8 cellular contexts compared by ENCODE assay signal in the genomic region with DNA sequence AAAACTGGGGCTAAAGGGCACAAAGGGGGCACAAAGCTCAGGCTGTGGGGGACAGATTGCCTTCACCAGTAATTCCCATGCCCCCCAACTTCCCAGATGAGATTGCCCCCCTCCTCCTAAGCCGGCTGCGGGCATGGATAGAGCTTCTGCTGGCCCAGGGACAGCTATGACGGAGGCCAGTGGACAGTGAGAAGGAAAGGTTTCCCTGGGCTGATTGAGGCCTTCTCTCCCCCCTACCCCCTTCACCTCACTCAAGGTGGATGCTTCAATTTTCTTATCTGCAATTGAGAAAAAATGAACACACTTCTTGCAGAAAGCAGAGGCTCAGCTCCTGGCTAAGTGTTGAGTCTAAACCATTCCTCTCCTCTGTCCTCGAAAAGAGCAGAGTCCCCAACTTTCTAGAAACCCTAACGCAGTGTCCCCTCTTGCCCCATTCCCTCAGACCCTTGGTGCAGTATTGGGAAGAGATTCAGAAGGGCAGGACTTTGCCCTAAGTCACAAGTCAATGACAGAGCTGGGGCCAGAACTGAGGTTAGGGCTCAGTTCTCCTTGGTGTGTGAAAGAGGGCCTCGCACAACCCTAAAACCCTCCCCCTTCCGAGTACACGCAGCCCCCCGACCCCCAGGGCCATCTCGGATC. TPM values are rescaled to one million over a fixed set of nuclear protein-coding genes. Genes with fewer than 3 reads are reported as not detected.
DNase-seq lines count a peak whose midpoint lies in the region; ATAC-seq, FAIRE-seq and TF ChIP-seq lines count a peak whose summit lies in the region.

No MANE protein-coding gene starts in this region.

- H3K27ac ChIP-seq in DOHH2 (ENCODE audit: low read depth, low read length) (no peak overlapping the region), pancreas (peak overlapping the region; percentile 76 to 98 (median 92))

- H3K4me3 ChIP-seq in DOHH2 (ENCODE audit: low read length) (no peak overlapping the region), fibroblast of the aortic adventitia (ENCODE audit: low read depth, low read length) (peak overlapping the region; percentile 87), pancreas (peak overlapping the region; percentile 45 to 92 (median 77))

- H3K9me3 ChIP-seq in DOHH2 (ENCODE audit: control insufficient read depth, insufficient read depth, low read length) (no peaks in the 10 kb centered on the region), pancreas (no peaks in the 10 kb centered on the region)

- peaks cover 8 to 12% of the 10 kb centered on the region in 2 donors for H3K27me3 Mint-ChIP-seq in T-cell

- FAIRE-seq in pancreas (lab: Jason Lieb, UNC): no peak

- CTCF ChIA-PET in T-cell (lab: Charles Lee): interaction anchor here (1.2 to 1.4 kb wide), 2 partner anchors 53 to 89 kb away, joined by 3 to 4 read pairs; no protein-coding TSS in a partner anchor

- H3K36me3 Mint-ChIP-seq in T-cell: no peaks in the 10 kb centered on the region

- no peaks in the 10 kb centered on the region for H3K4me1 ChIP-seq in DOHH2 (ENCODE audit: control insufficient read depth, low read length)
- H3K4me1 ChIP-seq in pancreas: peaks cover 6 to 26% (median 25%) of the 10 kb centered on the region in 3 donors

- no peaks in the 10 kb centered on the region for H3K79me2 ChIP-seq in DOHH2 (ENCODE audit: control insufficient read depth, low read length)

- 7 to 12% methylated on average over 7 to 10 of the region's 10 CpGs for WGBS in pancreas, 2 donors

- H3K27ac Mint-ChIP-seq in T-cell: peak overlapping the region in 1 of 2 donors; percentile 11

- H3K9me3 Mint-ChIP-seq in T-cell: no peaks in the 10 kb centered on the region

- DNase-seq in T-cell: no peak
- DNase-seq in fibroblast of the aortic adventitia (ENCODE audit: low read depth): no peak
- peak in 1 of 6 donors; percentile 62 for DNase-seq in pancreas
- no peak for DNase-seq in midbrain (lab: John Stamatoyannopoulos, UW)
- no peak for DNase-seq in NCI-H187 (lab: John Stamatoyannopoulos, UW)
- DNase-seq in GOT3 (lab: John Stamatoyannopoulos, UW): no peak

- H3F3A ChIP-seq in DOHH2 (ENCODE audit: control insufficient read depth, insufficient read depth): no peaks in the 10 kb centered on the region

- H3K36me3 ChIP-seq in DOHH2 (ENCODE audit: control insufficient read depth, low read length) (no peaks in the 10 kb centered on the region), pancreas (no peaks in the 10 kb centered on the region)

- peaks cover 12 to 30% (median 19%) of the 10 kb centered on the region in 3 donors for H3K4me1 Mint-ChIP-seq in T-cell

- TF ChIP-seq CTCF in DOHH2 (IDR thresholded peaks at IDR 0.05; ENCODE audit: low read depth, low read length, poor library complexity, severe bottlenecking): no peak
- no peak for TF ChIP-seq CTCF in fibroblast of the aortic adventitia (IDR thresholded peaks at IDR 0.05; ENCODE audit: insufficient read depth, low read length)
- no peak for TF ChIP-seq CTCF in pancreas (IDR thresholded peaks at IDR 0.05)

- H4K20me1 ChIP-seq in DOHH2 (ENCODE audit: control insufficient read depth, insufficient read depth, low read depth, low read length): no peaks in the 10 kb centered on the region

- POLR2A ChIA-PET in T-cell (lab: Charles Lee): interaction anchor here in 1 of 2 donors (0.6 kb wide), 1 partner anchor 21 kb away, joined by 8 read pairs; no protein-coding TSS in a partner anchor

- ATAC-seq in T-cell (replicated peaks in 1 of 4): peak; percentile 10 to 18 (median 16)
- peak; percentile 0 to 4 (median 1) for ATAC-seq in pancreas
- ATAC-seq in HG03108 (IDR thresholded peaks at IDR 0.05; ENCODE audit: unreplicated experiment): no peak

- H3K4me2 ChIP-seq in DOHH2 (ENCODE audit: low read length): peak overlapping the region; percentile 19; the same call in 1 of the 2 replicates

- H3K27me3 ChIP-seq in DOHH2 (ENCODE audit: control insufficient read depth, low read length) (peaks cover 66% of the 10 kb centered on the region), pancreas (no peaks in the 10 kb centered on the region)

- intact Hi-C loops in pancreas (cut with DNase I): no loop called here

- H3K4me3 Mint-ChIP-seq in T-cell: peak overlapping the region; percentile 73 to 78 (median 74)

- no peaks in the 10 kb centered on the region for H3K9me2 ChIP-seq in DOHH2 (replicated peaks; ENCODE audit: control insufficient read depth, low read length)

RNA-seq across cellular contexts. Expression of gene SDC4, which starts 0.8 kb away (rescaled TPM):
- total RNA-seq in T-cell (1 to 10 TPM in 4 of 5 donors, under 1 TPM in 1; 0.68 to 4.4 (median 3.5) TPM), fibroblast of the aortic adventitia (ENCODE audit: low replicate concordance) (91.1 and 150 TPM in 2 replicates), pancreas (100 to 1,000 TPM in 2 of 6 donors, 10 to 100 TPM in 4; 50.9 to 208 (median 56.0) TPM)
- 10 to 100 TPM; 48.2 to 54.8 TPM for polyA plus RNA-seq in pancreas

RNA-seq across cellular contexts. Expression of gene SYS1, which starts 15.5 kb away (rescaled TPM):
- 10 to 100 TPM; 53.1 to 86.9 (median 58.2) TPM for total RNA-seq in T-cell
- total RNA-seq in fibroblast of the aortic adventitia (ENCODE audit: low replicate concordance): 27.9 and 29.4 TPM in 2 replicates
- 10 to 100 TPM; 11.1 to 19.0 (median 16.5) TPM for total RNA-seq in pancreas
- 10 to 100 TPM in 1 of 2 donors, 1 to 10 TPM in 1; 9.6 to 13.7 TPM for polyA plus RNA-seq in pancreas

RNA-seq across cellular contexts. Expression of gene TP53TG5, which starts 30.7 kb away (rescaled TPM):
- under 1 TPM in 3 of 5 donors, not detected in 2; 0.10 to 0.23 (median 0.16) TPM for total RNA-seq in T-cell
- total RNA-seq in fibroblast of the aortic adventitia (ENCODE audit: low replicate concordance): 0.09 TPM in 1 of 2 replicates, not detected in the other
- under 1 TPM in 1 of 6 donors, not detected in 5; 0.44 TPM for total RNA-seq in pancreas
- not detected for polyA plus RNA-seq in pancreas

RNA-seq across cellular contexts. Expression of gene MATN4, which starts 39.3 kb away (rescaled TPM):
- total RNA-seq in T-cell: not detected
- total RNA-seq in fibroblast of the aortic adventitia (ENCODE audit: low replicate concordance): not detected in 2 replicates
- 1 to 10 TPM in 5 of 6 donors, under 1 TPM in 1; 0.89 to 6.4 (median 2.3) TPM for total RNA-seq in pancreas
- polyA plus RNA-seq in pancreas: 1 to 10 TPM; 1.5 to 3.1 TPM

RNA-seq across cellular contexts. Expression of gene RBPJL, which starts 40.8 kb away (rescaled TPM):
- under 1 TPM in 3 of 5 donors, not detected in 2; 0.22 to 0.29 (median 0.26) TPM for total RNA-seq in T-cell
- total RNA-seq in fibroblast of the aortic adventitia (ENCODE audit: low replicate concordance): not detected in 2 replicates
- total RNA-seq in pancreas: 100 to 1,000 TPM; 169 to 591 (median 427) TPM
- polyA plus RNA-seq in pancreas: 1,000 to 10,000 TPM; 1,163 to 1,575 TPM

Comparison
In these comparisons a context has a peak if more than half of its experiments do, and no peak if none do; other contexts are left out.
1. RNA of gene SDC4, which starts 0.8 kb away (total RNA-seq): 91.1 to 150 TPM in fibroblast of the aortic adventitia and 50.9 to 208 TPM in pancreas; 0.68 to 4.4 TPM in T-cell; every median in the first group is over 4 times any median in the second.